ENCODE assay signal across 10 cellular contexts in the genomic region with DNA sequence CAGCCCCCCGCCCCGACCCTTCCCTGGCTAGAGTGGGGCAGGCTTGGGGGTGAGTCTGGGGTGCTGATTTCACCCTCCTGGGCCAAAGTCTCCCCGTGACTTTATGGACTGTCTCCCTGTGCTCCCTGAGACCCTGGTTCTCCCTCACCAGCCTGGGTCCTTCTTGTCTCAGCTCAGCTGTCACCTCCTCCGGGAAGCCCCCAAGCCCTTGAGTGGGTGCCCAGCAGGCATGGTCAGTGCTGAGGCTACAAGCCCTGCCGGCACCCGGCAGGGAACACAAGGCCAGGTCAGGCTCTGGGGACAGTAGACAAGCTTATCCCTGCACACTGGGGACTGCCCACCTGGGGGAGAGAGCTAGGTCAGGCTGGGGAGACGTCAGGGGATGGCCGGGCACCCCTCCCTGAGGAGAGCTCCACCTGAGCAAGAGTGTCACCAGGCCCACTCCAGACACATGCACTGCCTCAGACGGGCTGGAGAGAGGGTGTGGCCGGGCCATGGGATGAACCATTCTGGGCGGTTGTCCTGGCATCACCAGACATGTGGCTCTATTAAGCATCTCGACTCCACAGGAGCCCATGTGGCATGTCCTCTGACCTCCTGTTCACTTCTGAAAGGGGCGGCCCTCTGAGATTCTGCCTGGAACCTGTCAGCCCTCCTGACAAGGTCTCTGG. TPM values are rescaled to one million over a fixed set of nuclear protein-coding genes. Genes with fewer than 3 reads are reported as not detected.
"Had no signal": no experiment of that assay in that cellular context is flagged by ENCODE, and none has a peak within 500 bp of the region (broad histone marks: within the 10 kb centered on the region; RNA-seq: fewer than 3 reads in every experiment).

No MANE protein-coding gene starts in this region.

- DNase-seq: GM23248, GOT3, H7, IMR-90, Karpas-422, KBM-7 had no signal

- H3K4me2 ChIP-seq: KMS-11 had no signal

- H3K36me3 ChIP-seq: HAP-1 had no signal

- H3K9me3 ChIP-seq: HAP-1 had no signal

- H3K9ac ChIP-seq: GM23248, KMS-11 had no signal

- H3K4me1 ChIP-seq: HAP-1 had no signal

- ATAC-seq: HCT116 had no signal

- H3K4me3 ChIP-seq: GM23248, HAP-1 had no signal

- H3K27ac ChIP-seq: GM23248, HL-60, KMS-11 had no signal

RNA-seq across cellular contexts. Expression of gene RTN4R, which starts 22.6 kb away (rescaled TPM):
- total RNA-seq: GM23248 had no signal
